In genomic region chr20:57710841-57711240, GRCh38 we compare ENCODE assay signal across 8 cellular contexts. TPM values are rescaled to one million over a fixed set of nuclear protein-coding genes. Genes with fewer than 3 reads are reported as not detected.
DNase-seq lines count a peak whose midpoint lies in the region; ATAC-seq, FAIRE-seq and TF ChIP-seq lines count a peak whose summit lies in the region.

No MANE protein-coding gene starts in this region.

- DNase-seq in activated naive CD4-positive, alpha-beta T cell treated with anti-CD3 and anti-CD28 coated beads, Interleukin-2, amount 10 ng/mL, durations not matched to agents 7 days and 5 days = no peak
- no peak for DNase-seq in activated naive CD4-positive, alpha-beta T cell treated with anti-CD3 and anti-CD28 coated beads, Interleukin-2, amount 50 U/mL, for 16 hours
- no peak for DNase-seq in astrocyte of the spinal cord (ENCODE audit: low read depth, low spot score)
- DNase-seq in mesothelial cell of epicardium (ENCODE audit: low spot score in 2 of 2, unreplicated experiment in 2 of 2) = no peak
- DNase-seq in upper lobe of left lung = no peak
- DNase-seq in H54 (ENCODE audit: insufficient read length, low spot score) = no peak
- DNase-seq in NCI-H774 (lab: John Stamatoyannopoulos, UW) = no peak

- H3K27ac ChIP-seq in upper lobe of left lung = peak overlapping the region; percentile 88 to 95 (median 93)

- H3K36me3 ChIP-seq in upper lobe of left lung = no peaks in the 10 kb centered on the region

- H3K4me3 Mint-ChIP-seq in activated naive CD4-positive, alpha-beta T cell treated with anti-CD3 and anti-CD28 coated beads, Interleukin-2, amount 10 ng/mL, durations not matched to agents 7 days and 5 days = peak overlapping the region; percentile 78
- H3K4me3 Mint-ChIP-seq in mesothelial cell of epicardium = peak overlapping the region; percentile 86

- no peak for TF ChIP-seq CTCF in astrocyte of the spinal cord (IDR thresholded peaks at IDR 0.05; ENCODE audit: low read depth, low read length)
- TF ChIP-seq CTCF in mesothelial cell of epicardium (IDR thresholded peaks at IDR 0.05; ENCODE audit: unreplicated experiment) = no peak
- TF ChIP-seq CTCF in upper lobe of left lung (IDR thresholded peaks at IDR 0.05) = no peak

- no peaks in the 10 kb centered on the region for H3K36me3 Mint-ChIP-seq in activated naive CD4-positive, alpha-beta T cell treated with anti-CD3 and anti-CD28 coated beads, Interleukin-2, amount 10 ng/mL, durations not matched to agents 7 days and 5 days
- no peaks in the 10 kb centered on the region for H3K36me3 Mint-ChIP-seq in mesothelial cell of epicardium

- TF ChIP-seq EP300 in upper lobe of left lung (IDR thresholded peaks at IDR 0.05) = no peak

- no peaks in the 10 kb centered on the region for H3K9me3 ChIP-seq in upper lobe of left lung

- no peaks in the 10 kb centered on the region for H3K27me3 ChIP-seq in upper lobe of left lung

- no peak for ATAC-seq in upper lobe of left lung (ENCODE audit: low FRiP score in 2 of 2)
- no peak for ATAC-seq in activated CD4-positive, CD25-positive, alpha-beta regulatory T cell treated with anti-CD3 and anti-CD28 coated beads, Interleukin-2, amount 50 U/mL, for 24 hours

- H3K4me1 ChIP-seq in upper lobe of left lung = peaks cover 31 to 67% (median 46%) of the 10 kb centered on the region in 4 donors

- no peaks in the 10 kb centered on the region for H3K9me3 Mint-ChIP-seq in activated naive CD4-positive, alpha-beta T cell treated with anti-CD3 and anti-CD28 coated beads, Interleukin-2, amount 10 ng/mL, durations not matched to agents 7 days and 5 days
- no peaks in the 10 kb centered on the region for H3K9me3 Mint-ChIP-seq in mesothelial cell of epicardium

- WGBS in upper lobe of left lung, 2 donors = 21 to 28% methylated on average over 6 of the region's 6 CpGs

- CTCF ChIA-PET in activated naive CD4-positive, alpha-beta T cell treated with anti-CD3 and anti-CD28 coated beads, Interleukin-2, amount 10 ng/mL, durations not matched to agents 7 days and 5 days (lab: Charles Lee) = interaction anchor here (0.9 to 1.6 kb wide), 5 partner anchors 11 to 88 kb away, joined by 3 to 4 read pairs (median 3); no protein-coding TSS in a partner anchor

- H3K4me1 Mint-ChIP-seq in activated naive CD4-positive, alpha-beta T cell treated with anti-CD3 and anti-CD28 coated beads, Interleukin-2, amount 10 ng/mL, durations not matched to agents 7 days and 5 days = peaks cover 21% of the 10 kb centered on the region
- peaks cover 36% of the 10 kb centered on the region for H3K4me1 Mint-ChIP-seq in mesothelial cell of epicardium

- in situ Hi-C loops in astrocyte of the spinal cord (cut with HindIII; ENCODE audit: low sequenced_read_pairs) = no loop called here

- no peak for FAIRE-seq in H54 (lab: Jason Lieb, UNC)

- H3K4me3 ChIP-seq in astrocyte of the spinal cord (ENCODE audit: low read depth, low read length) (peak overlapping the region; percentile 77), upper lobe of left lung (peak overlapping the region in 3 of 4 donors; percentile 67 to 88 (median 70))

- peaks cover 76% of the 10 kb centered on the region for H3K27me3 Mint-ChIP-seq in activated naive CD4-positive, alpha-beta T cell treated with anti-CD3 and anti-CD28 coated beads, Interleukin-2, amount 10 ng/mL, durations not matched to agents 7 days and 5 days
- H3K27me3 Mint-ChIP-seq in mesothelial cell of epicardium (ENCODE audit: low read depth) = no peaks in the 10 kb centered on the region

- no peak overlapping the region for H3K27ac Mint-ChIP-seq in activated naive CD4-positive, alpha-beta T cell treated with anti-CD3 and anti-CD28 coated beads, Interleukin-2, amount 10 ng/mL, durations not matched to agents 7 days and 5 days
- peak overlapping the region; percentile 96 for H3K27ac Mint-ChIP-seq in mesothelial cell of epicardium

- TF ChIP-seq POLR2A in upper lobe of left lung (IDR thresholded peaks at IDR 0.05) (no peak), H54 (IDR thresholded peaks at IDR 0.05; ENCODE audit: low read depth, low read length) (no peak)

RNA-seq across cellular contexts. Expression of gene PMEPA1, which starts 1.0 kb away (rescaled TPM):
- total RNA-seq in mesothelial cell of epicardium = 39.7 to 40.7 TPM (median 39.9 TPM) in 3 replicates
- total RNA-seq in upper lobe of left lung = 10 to 100 TPM in 5 of 6 donors, 1 to 10 TPM in 1; 2.1 to 60.9 (median 17.6) TPM
